ENCODE assay signal across 7 cellular contexts in genomic region chr10:14093735-14094484, GRCh38.
DNase-seq lines count a peak whose midpoint lies in the region; ATAC-seq and TF ChIP-seq lines count a peak whose summit lies in the region.

No MANE protein-coding gene starts in this region.

- no peaks in the 10 kb centered on the region for H3K9me3 ChIP-seq in PC-3 (ENCODE audit: low read length)

- H3K27ac ChIP-seq in PC-3 (ENCODE audit: low read length) = no peak overlapping the region

- peak; percentile 35 for ATAC-seq in PC-3
- ATAC-seq in sciatic nerve = peak; percentile 74
- no peak for ATAC-seq in HG02588 (IDR thresholded peaks at IDR 0.05; ENCODE audit: unreplicated experiment)
- no peak for ATAC-seq in HG02759 (IDR thresholded peaks at IDR 0.05; ENCODE audit: unreplicated experiment)
- ATAC-seq in HG02870 (IDR thresholded peaks at IDR 0.05; ENCODE audit: unreplicated experiment) = no peak

- no peak overlapping the region for H3K4me3 ChIP-seq in GM12875 (ENCODE audit: low read depth, low read length)
- H3K4me3 ChIP-seq in PC-3 (ENCODE audit: low read length) = no peak overlapping the region

- no TSS peak for BruUV-seq in PC-3 (replicated peaks; lab: Mats Ljungman, UMichigan)

- H3K9me2 ChIP-seq in PC-3 (replicated peaks; ENCODE audit: low read length) = no peaks in the 10 kb centered on the region

- H3K4me2 ChIP-seq in PC-3 (ENCODE audit: low read length) = no peak overlapping the region

- CTCF ChIA-PET in PC-3 (lab: Charles Lee) = interaction anchor here (0.6 to 0.8 kb wide), 6 partner anchors 20 to 310 kb away, joined by 3 to 5 read pairs (median 4); no protein-coding TSS in a partner anchor

- H3F3A ChIP-seq in PC-3 (ENCODE audit: low read length, unreplicated experiment) = no peaks in the 10 kb centered on the region

- no peak overlapping the region for H3K9ac ChIP-seq in PC-3 (ENCODE audit: low read length)

- peak; percentile 43 for DNase-seq in PC-3
- peak; percentile 33 for DNase-seq in fibroblast of the conjunctiva (ENCODE audit: low read depth)
- DNase-seq in sciatic nerve (ENCODE audit: low spot score) = no peak

- no peaks in the 10 kb centered on the region for H3K79me2 ChIP-seq in PC-3 (ENCODE audit: low read length)

- H2AFZ ChIP-seq in PC-3 (ENCODE audit: low read length) = no peak overlapping the region

- H4K20me1 ChIP-seq in PC-3 (ENCODE audit: low read length) = no peaks in the 10 kb centered on the region

- H3K27me3 ChIP-seq in PC-3 (ENCODE audit: low read length) = no peaks in the 10 kb centered on the region

- POLR2A ChIA-PET in PC-3 (lab: Charles Lee; ENCODE audit: unreplicated experiment) = no interaction called here

- no peaks in the 10 kb centered on the region for H3K4me1 ChIP-seq in PC-3 (ENCODE audit: insufficient read depth, low read length)

- intact Hi-C loops in PC-3 (cut with micrococcal nuclease) = loop anchor here (1.0 kb wide), 1 partner anchor 310 kb away; no protein-coding TSS in a partner anchor
- intact Hi-C loops in sciatic nerve (cut with DNase I) = loop anchor here (5.0 kb wide), 1 partner anchor 302 kb away; no protein-coding TSS in a partner anchor

- TF ChIP-seq CTCF in GM12875 (IDR thresholded peaks at IDR 0.05; ENCODE audit: borderline replicate concordance, insufficient read depth, low read depth, low read length) (peak; percentile 10; the same call in 1 of the 2 replicates), PC-3 (conservative IDR thresholded peaks at IDR 0.05; ENCODE audit: low read depth, low read length) (peak; percentile 60)

- no peaks in the 10 kb centered on the region for H3K36me3 ChIP-seq in PC-3 (ENCODE audit: low read depth, low read length)

Comparison
In these comparisons a context has a peak if more than half of its experiments do, and no peak if none do; other contexts are left out.
1. ATAC-seq: peak in PC-3 (single experiment) and sciatic nerve (single experiment); none in HG02588 (single experiment), HG02759 (single experiment) and HG02870 (single experiment).